14 cellular contexts compared by ENCODE assay signal in the genomic region with DNA sequence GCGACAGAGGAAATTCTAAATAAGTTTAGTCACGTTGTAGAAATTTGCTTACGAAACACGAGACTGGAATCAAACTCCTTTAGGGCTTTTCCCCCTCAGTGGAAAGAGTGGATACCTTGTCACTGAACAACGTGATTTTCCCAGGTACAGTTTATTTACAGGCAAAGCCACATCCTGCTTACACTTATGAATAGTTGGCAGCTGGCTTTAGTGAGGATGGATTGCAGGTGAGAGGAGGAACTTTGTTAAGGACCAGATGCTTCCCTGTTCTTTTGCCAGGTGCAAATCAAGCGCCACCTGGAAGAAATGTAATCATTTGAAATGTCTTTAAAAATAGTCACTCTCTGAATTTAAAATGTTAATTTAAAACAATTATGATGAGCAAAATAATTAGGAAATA.
A peak's percentile ranks its signal among the peaks of the same experiment; 100 is the strongest.
DNase-seq lines count a peak whose midpoint lies in the region; ATAC-seq and TF ChIP-seq lines count a peak whose summit lies in the region.
"Had no signal": no experiment of that assay in that cellular context is flagged by ENCODE, and none has a peak within 500 bp of the region (broad histone marks: within the 10 kb centered on the region; RNA-seq: fewer than 3 reads in every experiment).

No MANE protein-coding gene starts in this region.

- H3K4me3 ChIP-seq in Loucy (ENCODE audit: low read length, poor library complexity, severe bottlenecking) (peak overlapping the region; percentile 45), A673 (ENCODE audit: low read depth, low read length, poor library complexity, severe bottlenecking) (no peak overlapping the region)
- H3K4me3 ChIP-seq: psoas muscle, tibial nerve had no signal

- H3K27ac ChIP-seq in A673 (ENCODE audit: low read depth, low read length, poor library complexity, severe bottlenecking), result no peak overlapping the region
- H3K27ac ChIP-seq: psoas muscle, tibial nerve had no signal

- peak overlapping the region; percentile 40 for H3K9ac ChIP-seq in Loucy (ENCODE audit: low read depth, low read length, poor library complexity, severe bottlenecking)

- CTCF ChIA-PET in A673 (lab: Charles Lee), result no interaction called here

- peak overlapping the region; percentile 54 for H3K4me2 ChIP-seq in Loucy (ENCODE audit: low read depth, low read length, poor library complexity, severe bottlenecking)

- no TSS peak for BruUV-seq in A673 (replicated peaks; lab: Mats Ljungman, UMichigan)

- DNase-seq in COR-L47 (lab: John Stamatoyannopoulos, UW) (peak; percentile 30), NCI-H748 treated with DMSO at 0.1 percent for 48 hours (lab: John Stamatoyannopoulos, UW) (peak; percentile 69), A673 (ENCODE audit: low spot score) (no peak), medulla oblongata (ENCODE audit: extremely low spot score) (no peak), NCI-H1436 (lab: John Stamatoyannopoulos, UW) (no peak)
- DNase-seq: activated CD4-positive, CD25-positive, alpha-beta regulatory T cell treated with anti-CD3 and anti-CD28 coated beads, Interleukin-2, amount 50 U/mL, for 72 hours; H9; kidney glomerular epithelial cell; PC-3; psoas muscle had no signal

- no peaks in the 10 kb centered on the region for H3K36me3 ChIP-seq in Loucy (ENCODE audit: insufficient read depth, low read length)
- H3K36me3 ChIP-seq in A673 (ENCODE audit: insufficient read depth, low read length, poor library complexity, severe bottlenecking), result no peaks in the 10 kb centered on the region
- H3K36me3 ChIP-seq: tibial nerve had no signal

- POLR2A ChIA-PET in A673 (lab: Charles Lee; ENCODE audit: low non-redundant PET), result no interaction called here

- no peaks in the 10 kb centered on the region for H3F3A ChIP-seq in Loucy (ENCODE audit: low read depth)

- no peaks in the 10 kb centered on the region for H3K79me2 ChIP-seq in Loucy (ENCODE audit: insufficient read depth, low read length)

- H3K4me1 ChIP-seq in Loucy (ENCODE audit: insufficient read depth, low read length, poor library complexity, severe bottlenecking), result peaks cover 14% of the 10 kb centered on the region
- H3K4me1 ChIP-seq in A673 (ENCODE audit: insufficient read depth, low read length, poor library complexity, severe bottlenecking), result no peaks in the 10 kb centered on the region
- H3K4me1 ChIP-seq: psoas muscle, tibial nerve had no signal

- no peaks in the 10 kb centered on the region for H3K9me2 ChIP-seq in Loucy (replicated peaks; ENCODE audit: low read depth, low read length)

- H3K27me3 ChIP-seq in Loucy (ENCODE audit: insufficient read depth, low read length, poor library complexity, severe bottlenecking) (no peaks in the 10 kb centered on the region), A673 (replicated peaks; ENCODE audit: insufficient read depth, low read depth, low read length, poor library complexity) (peaks cover 50% of the 10 kb centered on the region)
- H3K27me3 ChIP-seq: tibial nerve had no signal

- peak; percentile 9 for ATAC-seq in GM21390 (IDR thresholded peaks at IDR 0.05; ENCODE audit: unreplicated experiment)
- no peak for ATAC-seq in HG02852 (IDR thresholded peaks at IDR 0.05; ENCODE audit: unreplicated experiment)
- ATAC-seq: PC-3, psoas muscle had no signal

- TF ChIP-seq CTCF in Loucy (conservative IDR thresholded peaks at IDR 0.05; ENCODE audit: low read length), result no peak
- TF ChIP-seq CTCF in A673 (conservative IDR thresholded peaks at IDR 0.05; ENCODE audit: low read depth, low read length), result no peak

- peak overlapping the region; percentile 66; the same call in 1 of the 2 replicates for H2AFZ ChIP-seq in Loucy (ENCODE audit: low read length)

- H3K9me3 ChIP-seq in Loucy (ENCODE audit: insufficient read depth, low read depth, low read length) (no peaks in the 10 kb centered on the region), A673 (ENCODE audit: low read depth, low read length, poor library complexity, severe bottlenecking) (no peaks in the 10 kb centered on the region)
- H3K9me3 ChIP-seq: psoas muscle had no signal

- intact Hi-C loops in A673 (cut with micrococcal nuclease; ENCODE audit: unreplicated experiment), result no loop called here

- no peaks in the 10 kb centered on the region for H4K20me1 ChIP-seq in Loucy (ENCODE audit: insufficient read depth, low read length, poor library complexity, severe bottlenecking)

Comparison
In these comparisons a context has a peak if more than half of its experiments do, and no peak if none do; other contexts are left out.
1. DNase-seq: peak in COR-L47 (single experiment) and NCI-H748 treated with DMSO at 0.1 percent for 48 hours (single experiment); none in A673 (single experiment), medulla oblongata (single experiment) and NCI-H1436 (single experiment).